In the genomic region with DNA sequence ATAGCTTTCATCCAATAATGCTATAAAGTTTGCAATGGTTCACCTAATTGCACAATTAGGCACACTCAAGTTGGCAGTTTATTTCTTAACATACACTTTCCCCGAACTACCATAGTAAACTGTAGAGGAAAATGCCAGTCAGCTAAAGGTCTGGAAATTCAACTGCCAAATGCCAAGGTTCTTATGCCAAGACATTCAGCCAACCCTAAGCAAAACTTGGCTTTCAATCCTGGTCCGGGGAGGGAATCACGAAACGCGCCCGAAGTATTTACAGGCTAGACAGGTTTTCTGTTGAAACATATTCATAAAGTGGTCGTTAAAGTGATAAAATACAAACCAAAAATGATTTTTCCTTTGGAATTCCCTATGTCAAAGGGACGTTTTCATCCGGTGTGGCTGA, we compare ENCODE assay signal across 27 cellular contexts.
A peak's percentile ranks its signal among the peaks of the same experiment; 100 is the strongest.
DNase-seq lines count a peak whose midpoint lies in the region; ATAC-seq and TF ChIP-seq lines count a peak whose summit lies in the region.
"Had no signal": no experiment of that assay in that cellular context is flagged by ENCODE, and none has a peak within 500 bp of the region (broad histone marks: within the 10 kb centered on the region; RNA-seq: fewer than 3 reads in every experiment).

No MANE protein-coding gene starts in this region.

- peak; percentile 82 for ATAC-seq in omental fat pad (ENCODE audit: low FRiP score)
- ATAC-seq in SK-N-SH treated with all-trans-retinoic acid at 6 μM for 48 hours, result no peak
- ATAC-seq: A549 had no signal

- TF ChIP-seq CTCF in omental fat pad (IDR thresholded peaks at IDR 0.05), result no peak

- DNase-seq in Ammon's horn (ENCODE audit: low spot score) (peak; percentile 27), DMS79 treated with DMSO at 0.1 percent for 48 hours (lab: John Stamatoyannopoulos, UW) (peak; percentile 50), astrocyte of the hippocampus (ENCODE audit: low read depth, low spot score) (peak; percentile 52), omental fat pad (ENCODE audit: low spot score) (no peak), glomerular visceral epithelial cell (ENCODE audit: extremely low spot score) (no peak), LoVo (ENCODE audit: low spot score) (no peak)
- DNase-seq: AML-193; C1 segment of cervical spinal cord; CD4-positive, alpha-beta memory T cell; COR-L47; DMS53; EL; GF-D8; GOT3; HFFc6; KBM-7; MM.1S; NCI-H1092 treated with DMSO at 0.1 percent for 48 hours; NCI-H1436 treated with DMSO at 0.1 percent for 48 hours; NCI-H187 treated with DMSO at 0.1 percent for 48 hours; NCI-H2107; NCI-H526 treated with DMSO at 0.1 percent for 48 hours; RPMI8226; SHP77 treated with DMSO at 0.1 percent for 48 hours; SW 1271 had no signal

TF ChIP-seq in SK-N-SH treated with all-trans-retinoic acid at 6 μM for 48 hours, 23 proteins besides CTCF, POLR2A, EP300 and RAD21:
- TF ChIP-seq BACH2 (CRISPR knock-in tag; IDR thresholded peaks at IDR 0.05; ENCODE audit: borderline replicate concordance) (no peak), SNAI2 (CRISPR knock-in tag; IDR thresholded peaks at IDR 0.05) (no peak), PATZ1 (CRISPR knock-in tag; IDR thresholded peaks at IDR 0.05; ENCODE audit: borderline replicate concordance) (no peak), TCF4 (CRISPR knock-in tag; IDR thresholded peaks at IDR 0.05; ENCODE audit: borderline replicate concordance) (no peak), ARNTL (CRISPR knock-in tag; IDR thresholded peaks at IDR 0.05; ENCODE audit: borderline replicate concordance, low read depth) (no peak), OSR1 (CRISPR knock-in tag; IDR thresholded peaks at IDR 0.05) (no peak), ISL1 (CRISPR knock-in tag; IDR thresholded peaks at IDR 0.05) (no peak), TOX (CRISPR knock-in tag; IDR thresholded peaks at IDR 0.05; ENCODE audit: borderline replicate concordance) (no peak)

Comparison
In these comparisons a context has a peak if more than half of its experiments do, and no peak if none do; other contexts are left out.
1. DNase-seq: peak in Ammon's horn (single experiment), DMS79 treated with DMSO at 0.1 percent for 48 hours (single experiment) and astrocyte of the hippocampus (single experiment); none in omental fat pad (single experiment), glomerular visceral epithelial cell (single experiment) and LoVo (single experiment).